In the genomic region with DNA sequence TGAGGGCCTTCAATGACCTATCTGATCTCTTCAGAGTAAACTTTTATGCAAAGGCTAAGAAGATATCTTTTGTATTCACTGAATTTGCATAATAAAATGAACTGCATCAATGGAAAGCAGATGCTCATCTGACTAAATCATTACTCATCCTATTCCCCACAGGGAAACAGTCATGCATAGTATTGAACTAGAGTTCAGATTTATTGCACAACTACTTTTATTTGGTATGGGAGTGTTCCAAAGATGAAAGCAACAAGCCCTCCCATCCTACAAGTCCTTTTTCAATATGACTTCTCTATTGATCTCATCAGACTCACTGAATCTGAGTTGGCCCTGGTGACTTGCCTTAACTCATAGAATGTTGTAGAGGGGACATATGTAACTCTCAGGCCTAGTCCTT, we compare ENCODE assay signal across 11 cellular contexts.
A peak's percentile ranks its signal among the peaks of the same experiment; 100 is the strongest.
DNase-seq lines count a peak whose midpoint lies in the region; ATAC-seq and TF ChIP-seq lines count a peak whose summit lies in the region.
"Had no signal": no experiment of that assay in that cellular context is flagged by ENCODE, and none has a peak within 500 bp of the region (broad histone marks: within the 10 kb centered on the region; RNA-seq: fewer than 3 reads in every experiment).

No MANE protein-coding gene starts in this region.

- H3K9me2 ChIP-seq in MM.1S (replicated peaks; ENCODE audit: insufficient read depth, low read length), result no peaks in the 10 kb centered on the region

- no peaks in the 10 kb centered on the region for H3K27me3 ChIP-seq in uterus
- no peaks in the 10 kb centered on the region for H3K27me3 ChIP-seq in MM.1S (replicated peaks; ENCODE audit: insufficient read depth, low read length)
- no peaks in the 10 kb centered on the region for H3K27me3 ChIP-seq in ascending aorta

- no peaks in the 10 kb centered on the region for H3K79me2 ChIP-seq in MM.1S (ENCODE audit: low read length)

- DNase-seq in EH (ENCODE audit: low read depth), result peak; percentile 93
- peak; percentile 84 for DNase-seq in NCI-H226
- DNase-seq in epithelial cell of esophagus (ENCODE audit: low read depth), result peak; percentile 88
- peak; percentile 71 for DNase-seq in non-pigmented ciliary epithelial cell (ENCODE audit: low read depth)
- DNase-seq in uterus, result no peak
- DNase-seq in MM.1S, result no peak
- no peak for DNase-seq in ascending aorta (ENCODE audit: low spot score in 2 of 2)
- DNase-seq: H7, left colon, posterior cingulate gyrus had no signal

- H3K9me3 ChIP-seq in uterus, result no peaks in the 10 kb centered on the region
- no peaks in the 10 kb centered on the region for H3K9me3 ChIP-seq in MM.1S (replicated peaks; ENCODE audit: insufficient read depth, low read length)
- H3K9me3 ChIP-seq in ascending aorta, result no peaks in the 10 kb centered on the region

- no peaks in the 10 kb centered on the region for H4K20me1 ChIP-seq in MM.1S (ENCODE audit: insufficient read depth, low read length)

- ATAC-seq in HG03025 (IDR thresholded peaks at IDR 0.05; ENCODE audit: low FRiP score, unreplicated experiment), result no peak
- ATAC-seq: left colon had no signal

- intact Hi-C loops in uterus (cut with DNase I; ENCODE audit: low total_unique reads) (no loop called here), ascending aorta (cut with DNase I) (no loop called here)

- no peaks in the 10 kb centered on the region for H3K36me3 ChIP-seq in uterus
- no peaks in the 10 kb centered on the region for H3K36me3 ChIP-seq in MM.1S (replicated peaks; ENCODE audit: insufficient read depth, low read length)
- H3K36me3 ChIP-seq in ascending aorta, result no peaks in the 10 kb centered on the region

- no peak overlapping the region for H2AFZ ChIP-seq in MM.1S (ENCODE audit: low read length)

- H3K4me3 ChIP-seq in epithelial cell of esophagus (ENCODE audit: low read length) (no peak overlapping the region), uterus (no peak overlapping the region), MM.1S (ENCODE audit: low read length) (no peak overlapping the region), ascending aorta (no peak overlapping the region)

- H3F3A ChIP-seq in MM.1S (ENCODE audit: insufficient read depth, low read length), result no peaks in the 10 kb centered on the region

- no peak for TF ChIP-seq POLR2A in uterus (IDR thresholded peaks at IDR 0.05)

- H3K4me1 ChIP-seq in uterus (no peaks in the 10 kb centered on the region), MM.1S (ENCODE audit: low read length) (peaks cover 3% of the 10 kb centered on the region; the same call in 1 of the 2 replicates), ascending aorta (no peaks in the 10 kb centered on the region)

- no peak overlapping the region for H3K9ac ChIP-seq in MM.1S (ENCODE audit: low read length)

- H3K27ac ChIP-seq in uterus, result no peak overlapping the region
- H3K27ac ChIP-seq in MM.1S (ENCODE audit: low read length), result no peak overlapping the region
- no peak overlapping the region for H3K27ac ChIP-seq in ascending aorta

- TF ChIP-seq CTCF in epithelial cell of esophagus (IDR thresholded peaks at IDR 0.05; ENCODE audit: insufficient read depth, low read depth, low read length, missing control alignments) (no peak), uterus (IDR thresholded peaks at IDR 0.05) (no peak), MM.1S (IDR thresholded peaks at IDR 0.05; ENCODE audit: low read length) (no peak), ascending aorta (IDR thresholded peaks at IDR 0.05) (no peak)

- no peak overlapping the region for H3K4me2 ChIP-seq in MM.1S (ENCODE audit: low read depth, low read length)

Comparison
In these comparisons a context has a peak if more than half of its experiments do, and no peak if none do; other contexts are left out.
1. DNase-seq: peak in EH (single experiment), NCI-H226 (single experiment), epithelial cell of esophagus (single experiment) and non-pigmented ciliary epithelial cell (single experiment); none in uterus (0 of 2), MM.1S (single experiment) and ascending aorta (0 of 2).